Comparison of ENCODE assay signal across 12 cellular contexts in the genomic region with DNA sequence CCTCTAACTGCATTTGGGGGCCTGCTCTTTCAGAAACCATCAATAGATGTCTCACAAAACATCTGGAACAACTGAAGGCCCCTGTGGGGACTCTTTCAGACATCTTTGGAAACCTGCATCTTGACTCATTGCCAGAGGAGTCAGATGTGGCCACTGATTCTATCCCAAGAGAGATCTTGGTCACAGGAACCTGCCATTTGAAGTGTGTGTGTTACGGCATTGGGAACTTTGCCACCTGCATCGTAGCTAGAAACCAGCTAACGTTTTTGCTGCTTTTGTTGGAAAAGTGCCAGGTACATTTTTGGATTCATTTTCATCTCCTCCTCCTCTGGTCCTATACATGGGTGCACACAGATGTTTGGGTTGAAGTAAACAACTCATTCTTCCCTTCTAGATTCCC.
"Had no signal": no experiment of that assay in that cellular context is flagged by ENCODE, and none has a peak within 500 bp of the region (broad histone marks: within the 10 kb centered on the region; RNA-seq: fewer than 3 reads in every experiment).

No MANE protein-coding gene starts in this region.

- H3K27ac ChIP-seq: colonic mucosa, left ventricle myocardium inferior, neural progenitor cell, ovary, sigmoid colon, tibial artery, uterus, VCaP had no signal

- H3K9me3 Mint-ChIP-seq: neural progenitor cell had no signal

- H3K36me3 ChIP-seq: ovary, uterus had no signal

- H3K27ac Mint-ChIP-seq: neural progenitor cell had no signal

- H3K9me3 ChIP-seq: colonic mucosa, left ventricle myocardium inferior, ovary, sigmoid colon, tibial artery, uterus had no signal

- H3K27me3 ChIP-seq: colonic mucosa, neural progenitor cell, ovary, sigmoid colon, tibial artery, uterus had no signal

- H3K4me3 Mint-ChIP-seq: neural progenitor cell had no signal

- DNase-seq: activated effector memory CD4-positive, alpha-beta T cell treated with anti-CD3 and anti-CD28 coated beads, Interleukin-2, amount 50 U/mL, for 16 hours; colonic mucosa; effector CD8-positive, alpha-beta T cell; kidney; left ventricle myocardium inferior; ovary; sigmoid colon; stimulated activated CD4-positive, alpha-beta T cell treated with anti-CD3 and anti-CD28 coated beads, Interleukin-2, amount 100 ng/mL, for 24 hours; tibial artery; uterus had no signal

- H3K4me3 ChIP-seq: colonic mucosa, left ventricle myocardium inferior, neural progenitor cell, ovary, sigmoid colon, tibial artery, uterus had no signal

- H3K4me1 ChIP-seq: colonic mucosa had no signal
